In genomic region chr2:113325161-113325731, GRCh38 we compare ENCODE assay signal across 8 cellular contexts. TPM values are rescaled to one million over a fixed set of nuclear protein-coding genes. Genes with fewer than 3 reads are reported as not detected.
DNase-seq lines count a peak whose midpoint lies in the region; ATAC-seq and TF ChIP-seq lines count a peak whose summit lies in the region.
"Not testable (repeated sequence)": the region's sequence is repeated elsewhere in the genome, so short reads cannot be mapped to it uniquely, and the experiment has no call there.

No MANE protein-coding gene starts in this region.

- H3K27ac ChIP-seq in Panc1 (ENCODE audit: low read length) (peak overlapping the region; percentile 29; the same call in 1 of the 2 replicates), right atrium auricular region (peak overlapping the region; percentile 67 to 76), skin epidermis (peak overlapping the region in 20 of 21 experiments; percentile 38 to 84 (median 65))

- ATAC-seq in Panc1 = peak; percentile 71
- not testable (repeated sequence) for ATAC-seq in activated T-cell treated with anti-CD3 and anti-CD28 coated beads, Interleukin-2, amount 50 U/mL, for 72 hours (replicated peaks in 1 of 2)

- TF ChIP-seq CTCF in AG10803 (conservative IDR thresholded peaks at IDR 0.05; ENCODE audit: low read length); HFF-Myc (IDR thresholded peaks at IDR 0.05; ENCODE audit: low read depth, low read length, missing control alignments); Panc1 (IDR thresholded peaks at IDR 0.05); right atrium auricular region (IDR thresholded peaks at IDR 0.05): not testable (repeated sequence)

- H3K9me3 Mint-ChIP-seq in activated T-cell treated with anti-CD3 and anti-CD28 coated beads, Interleukin-2, amount 50 U/mL, for 72 hours = not testable (repeated sequence)

- not testable (repeated sequence) for H3K27ac Mint-ChIP-seq in activated T-cell treated with anti-CD3 and anti-CD28 coated beads, Interleukin-2, amount 50 U/mL, for 72 hours

- not testable (repeated sequence) for H3K36me3 Mint-ChIP-seq in activated T-cell treated with anti-CD3 and anti-CD28 coated beads, Interleukin-2, amount 50 U/mL, for 72 hours (ENCODE audit: insufficient read depth in 2 of 2)

- H3K4me1 Mint-ChIP-seq in activated T-cell treated with anti-CD3 and anti-CD28 coated beads, Interleukin-2, amount 50 U/mL, for 72 hours (ENCODE audit: low read depth) = peaks cover 36% of the 10 kb centered on the region

- DNase-seq in AG10803 (ENCODE audit: low read depth) (peak; percentile 3), ecto neural progenitor cell (ENCODE audit: low spot score) (peak; percentile 52)
- DNase-seq in HFF-Myc (ENCODE audit: extremely low read depth, low read depth); Panc1 (ENCODE audit: low read depth, low spot score); activated T-cell treated with anti-CD3 and anti-CD28 coated beads, Interleukin-2, amount 50 U/mL, for 72 hours; right atrium auricular region (ENCODE audit: low spot score): not testable (repeated sequence)

- peak overlapping the region; percentile 55 for H3K9ac ChIP-seq in mucosa of stomach (ENCODE audit: low read length)

- not testable (repeated sequence) for H3K27me3 Mint-ChIP-seq in activated T-cell treated with anti-CD3 and anti-CD28 coated beads, Interleukin-2, amount 50 U/mL, for 72 hours (ENCODE audit: low read depth)

- CTCF ChIA-PET in Panc1 (lab: Charles Lee) = not testable (repeated sequence)

- not testable (repeated sequence) for H3K9me3 ChIP-seq in Panc1 (ENCODE audit: control insufficient read depth, insufficient read depth, low read depth, low read length); right atrium auricular region; mucosa of stomach (ENCODE audit: control insufficient read depth, low read length)

- not testable (repeated sequence) for BruUV-seq in Panc1 (replicated peaks; lab: Mats Ljungman, UMichigan)

- H3K4me3 Mint-ChIP-seq in activated T-cell treated with anti-CD3 and anti-CD28 coated beads, Interleukin-2, amount 50 U/mL, for 72 hours = peak overlapping the region; percentile 71 to 79

- H3K4me3 ChIP-seq in AG10803 (ENCODE audit: low read length) (peak overlapping the region; percentile 51), HFF-Myc (replicated peaks; ENCODE audit: low read depth, low read length) (peak overlapping the region; percentile 51), Panc1 (ENCODE audit: low read depth in 2 of 2, low read length in 2 of 2) (peak overlapping the region; percentile 45 to 63), right atrium auricular region (peak overlapping the region; percentile 37 to 50), skin epidermis (peak overlapping the region; percentile 19 to 45 (median 33))
- not testable (repeated sequence) for H3K4me3 ChIP-seq in mucosa of stomach (ENCODE audit: low read length)

- not testable (repeated sequence) for H3K36me3 ChIP-seq in Panc1 (ENCODE audit: control insufficient read depth, insufficient read depth, low read length); right atrium auricular region; mucosa of stomach (ENCODE audit: control insufficient read depth, insufficient read depth, low read length)

- in situ Hi-C loops in Panc1 (cut with HindIII; ENCODE audit: low pct_unique_long_range_greater_than_20kb, low sequenced_read_pairs) = not testable (repeated sequence)

- not testable (repeated sequence) for H3K4me1 ChIP-seq in Panc1 (ENCODE audit: control insufficient read depth, insufficient read depth, low read length); right atrium auricular region; mucosa of stomach (ENCODE audit: control insufficient read depth, insufficient read depth, low read length)

- intact Hi-C loops in Panc1 (cut with micrococcal nuclease; ENCODE audit: unreplicated experiment) = not testable (repeated sequence)

- H3K27me3 ChIP-seq in Panc1 (ENCODE audit: control insufficient read depth, insufficient read depth, low read length); right atrium auricular region; mucosa of stomach (ENCODE audit: control insufficient read depth, insufficient read depth, low read length): not testable (repeated sequence)

- POLR2A ChIA-PET in Panc1 (lab: Charles Lee) = not testable (repeated sequence)

RNA-seq across cellular contexts. Expression of gene PAX8, which starts 46.5 kb away (rescaled TPM):
- total RNA-seq in Panc1 (2021; ENCODE audit: unreplicated experiment) (0.15 TPM), right atrium auricular region (1 to 10 TPM in 1 of 2 donors, under 1 TPM in 1; 0.37 to 1.2 TPM)
- not detected for polyA plus RNA-seq in Panc1 (2012; ENCODE audit: insufficient read length)
- total RNA-seq in activated T-cell treated with anti-CD3 and anti-CD28 coated beads, Interleukin-2, amount 50 U/mL, for 72 hours = 1 to 10 TPM; 3.0 to 4.3 TPM
